19 cellular contexts compared by ENCODE assay signal in genomic region chr2:180907731-180908130, GRCh38.
DNase-seq lines count a peak whose midpoint lies in the region; ATAC-seq and TF ChIP-seq lines count a peak whose summit lies in the region.
"Had no signal": no experiment of that assay in that cellular context is flagged by ENCODE, and none has a peak within 500 bp of the region (broad histone marks: within the 10 kb centered on the region; RNA-seq: fewer than 3 reads in every experiment).

No MANE protein-coding gene starts in this region.

- no peak for TF ChIP-seq CTCF in AG04449 (IDR thresholded peaks at IDR 0.05; ENCODE audit: insufficient read depth, low read length, missing control alignments)
- TF ChIP-seq CTCF in HFFc6 (IDR thresholded peaks at IDR 0.05): no peak
- TF ChIP-seq CTCF in astrocyte of the cerebellum (IDR thresholded peaks at IDR 0.05; ENCODE audit: low read depth, low read length, missing control alignments): no peak
- TF ChIP-seq CTCF in MM.1S (IDR thresholded peaks at IDR 0.05; ENCODE audit: low read length): no peak

- H4K20me1 ChIP-seq in MM.1S (ENCODE audit: insufficient read depth, low read length): no peaks in the 10 kb centered on the region

- peaks cover 40% of the 10 kb centered on the region for H3K4me1 Mint-ChIP-seq in HFFc6 (ENCODE audit: low read depth)
- H3K4me1 Mint-ChIP-seq: CD14-positive monocyte had no signal

- no peak overlapping the region for H3K4me3 ChIP-seq in AG04449 (ENCODE audit: low read depth, low read length)
- no peak overlapping the region for H3K4me3 ChIP-seq in astrocyte of the cerebellum (ENCODE audit: low read depth, low read length)
- no peak overlapping the region for H3K4me3 ChIP-seq in MM.1S (ENCODE audit: low read length)
- H3K4me3 ChIP-seq: tibial artery had no signal

- no peaks in the 10 kb centered on the region for H3K4me1 ChIP-seq in MM.1S (ENCODE audit: low read length)
- H3K4me1 ChIP-seq: tibial artery had no signal

- H3K9me2 ChIP-seq in MM.1S (replicated peaks; ENCODE audit: insufficient read depth, low read length): no peaks in the 10 kb centered on the region

- H2AFZ ChIP-seq in MM.1S (ENCODE audit: low read length): no peak overlapping the region

- H3K9ac ChIP-seq in MM.1S (ENCODE audit: low read length): no peak overlapping the region
- H3K9ac ChIP-seq: KMS-11 had no signal

- CTCF ChIA-PET in AG04449 (lab: Yijun Ruan, JAX): interaction anchor here (1.1 kb wide), 1 partner anchor 9 kb away, joined by 3 read pairs; no protein-coding TSS in a partner anchor

- H3F3A ChIP-seq in MM.1S (ENCODE audit: insufficient read depth, low read length): no peaks in the 10 kb centered on the region

- no peaks in the 10 kb centered on the region for H3K9me3 Mint-ChIP-seq in HFFc6

- intact Hi-C loops in sciatic nerve (cut with DNase I): no loop called here

- H3K27ac ChIP-seq in caudate nucleus (ENCODE audit: low read depth, low read length) (no peak overlapping the region), MM.1S (ENCODE audit: low read length) (no peak overlapping the region)
- H3K27ac ChIP-seq: KMS-11, tibial artery had no signal

- POLR2A ChIA-PET in AG04449 (lab: Yijun Ruan, JAX): no interaction called here

- in situ Hi-C loops in astrocyte of the cerebellum (cut with HindIII; ENCODE audit: low sequenced_read_pairs): no loop called here

- no peak overlapping the region for H3K4me2 ChIP-seq in MM.1S (ENCODE audit: low read depth, low read length)
- H3K4me2 ChIP-seq: KMS-11 had no signal

- H3K27me3 ChIP-seq in MM.1S (replicated peaks; ENCODE audit: insufficient read depth, low read length): no peaks in the 10 kb centered on the region
- H3K27me3 ChIP-seq: tibial artery had no signal

- DNase-seq in AG04449 (ENCODE audit: low read depth, low spot score): peak; percentile 33
- DNase-seq in HFFc6: peak; percentile 67
- peak; percentile 66 for DNase-seq in astrocyte of the cerebellum (ENCODE audit: low read depth)
- DNase-seq in iris pigment epithelial cell (ENCODE audit: low read depth): peak; percentile 54
- DNase-seq in caudate nucleus (lab: John Stamatoyannopoulos, UW): no peak
- DNase-seq in MM.1S: no peak
- no peak for DNase-seq in sciatic nerve (ENCODE audit: low spot score)
- DNase-seq: activated T-cell treated with anti-CD3 and anti-CD28 coated beads, Interleukin-2, amount 50 U/mL, for 48 hours; amniotic stem cell; left colon; NCI-H1436 treated with DMSO at 0.1 percent for 48 hours; NCI-H526; Right ventricle myocardium superior; T-helper 9 cell; tibial artery had no signal

- ATAC-seq in GM19035 (IDR thresholded peaks at IDR 0.05; ENCODE audit: unreplicated experiment) (no peak), sciatic nerve (no peak)
- ATAC-seq: left colon had no signal

- peak overlapping the region; percentile 70 for H3K4me3 Mint-ChIP-seq in HFFc6
- H3K4me3 Mint-ChIP-seq: CD14-positive monocyte had no signal

- no peaks in the 10 kb centered on the region for H3K79me2 ChIP-seq in MM.1S (ENCODE audit: low read length)

- no peaks in the 10 kb centered on the region for H3K9me3 ChIP-seq in MM.1S (replicated peaks; ENCODE audit: insufficient read depth, low read length)
- H3K9me3 ChIP-seq: tibial artery had no signal

- no peaks in the 10 kb centered on the region for H3K36me3 Mint-ChIP-seq in HFFc6 (ENCODE audit: low read depth)
- H3K36me3 Mint-ChIP-seq: CD14-positive monocyte had no signal

- no peaks in the 10 kb centered on the region for H3K36me3 ChIP-seq in MM.1S (replicated peaks; ENCODE audit: insufficient read depth, low read length)
- H3K36me3 ChIP-seq: tibial artery had no signal

- H3K27me3 Mint-ChIP-seq in HFFc6 (ENCODE audit: insufficient read depth): no peaks in the 10 kb centered on the region
- H3K27me3 Mint-ChIP-seq: progenitor cell of endocrine pancreas had no signal

- peak overlapping the region; percentile 61 for H3K27ac Mint-ChIP-seq in HFFc6
- H3K27ac Mint-ChIP-seq: CD14-positive monocyte, progenitor cell of endocrine pancreas had no signal

Comparison
In these comparisons a context has a peak if more than half of its experiments do, and no peak if none do; other contexts are left out.
1. DNase-seq: peak in AG04449 (single experiment), HFFc6 (single experiment), astrocyte of the cerebellum (single experiment) and iris pigment epithelial cell (single experiment); none in caudate nucleus (0 of 61), MM.1S (single experiment) and sciatic nerve (single experiment).